32 cellular contexts compared by ENCODE assay signal in genomic region chrX:97429101-97429500, GRCh38.
"Had no signal": no experiment of that assay in that cellular context is flagged by ENCODE, and none has a peak within 500 bp of the region (broad histone marks: within the 10 kb centered on the region; RNA-seq: fewer than 3 reads in every experiment).

No MANE protein-coding gene starts in this region.

- H3K27me3 Mint-ChIP-seq: activated B cell treated with CpG ODN at 0.5 μM for 24 hours; activated CD8-positive, alpha-beta T cell treated with anti-CD3 and anti-CD28 coated beads for 36 hours; activated naive CD8-positive, alpha-beta T cell; activated T-helper 17 cell treated with anti-CD3 and anti-CD28 coated beads, Interleukin-2, amount 50 U/mL, for 72 hours; effector memory CD8-positive, alpha-beta T cell; T-helper 17 cell had no signal

- H3K4me3 Mint-ChIP-seq: activated B cell treated with CpG ODN at 0.5 μM for 24 hours; activated CD8-positive, alpha-beta T cell treated with anti-CD3 and anti-CD28 coated beads for 36 hours; activated naive CD8-positive, alpha-beta T cell; activated T-cell treated with anti-CD3 and anti-CD28 coated beads, Interleukin-2, amount 50 U/mL, for 4 hours; activated T-helper 17 cell treated with anti-CD3 and anti-CD28 coated beads, Interleukin-2, amount 50 U/mL, for 72 hours; effector memory CD8-positive, alpha-beta T cell; T-helper 17 cell; T-helper 2 cell treated with Interferon-gamma antibody and Interleukin-4, amounts not matched to agents 5 μg/mL and 100 μg/mL, for 36 hours had no signal

- DNase-seq: activated B cell treated with CpG ODN at 0.5 μM for 24 hours; activated CD4-positive, alpha-beta T cell treated with anti-CD3 and anti-CD28 coated beads for 48 hours; activated CD4-positive, alpha-beta T cell treated with anti-CD3 and anti-CD28 coated beads, Interleukin-2, amount 50 U/mL, for 1 hour; activated CD4-positive, alpha-beta T cell treated with anti-CD3 and anti-CD28 coated beads, Interleukin-2, amount 50 U/mL, for 48 hours; activated CD8-positive, alpha-beta memory T cell treated with anti-CD3 and anti-CD28 coated beads for 24 hours; activated CD8-positive, alpha-beta T cell treated with anti-CD3 and anti-CD28 coated beads for 36 hours; activated effector memory CD4-positive, alpha-beta T cell treated with Interleukin-2 at 50 U/mL for 16 hours; activated gamma-delta T cell treated with Interleukin-2 at 50 U/mL for 16 hours; activated naive CD4-positive, alpha-beta T cell treated with anti-CD3 and anti-CD28 coated beads, Interleukin-2, amount 50 U/mL, for 16 hours; activated naive CD4-positive, alpha-beta T cell treated with Interleukin-2 at 50 U/mL for 16 hours; activated T-cell treated with anti-CD3 and anti-CD28 coated beads, Interleukin-2, amount 50 U/mL, for 4 hours; amniotic stem cell; anterior cingulate cortex; body of pancreas; caudate nucleus; cortex of kidney; dermis blood vessel endothelial cell; effector CD4-positive, alpha-beta T cell; effector memory CD8-positive, alpha-beta T cell; erythroblast; foreskin keratinocyte; gastrocnemius medialis; glutamatergic neuron; heart left ventricle; T-helper 17 cell; T1000; WERI-Rb-1 had no signal

- H3K27ac ChIP-seq: body of pancreas, esophagus muscularis mucosa, foreskin keratinocyte, gastrocnemius medialis, heart left ventricle, WERI-Rb-1 had no signal

- H3K4me1 ChIP-seq: body of pancreas, esophagus muscularis mucosa, foreskin keratinocyte, gastrocnemius medialis, heart left ventricle had no signal

- H3K9me3 ChIP-seq: body of pancreas, esophagus muscularis mucosa, gastrocnemius medialis, heart left ventricle had no signal

- H3K9me3 Mint-ChIP-seq: activated B cell treated with CpG ODN at 0.5 μM for 24 hours; activated CD8-positive, alpha-beta T cell treated with anti-CD3 and anti-CD28 coated beads for 36 hours; activated T-cell treated with anti-CD3 and anti-CD28 coated beads, Interleukin-2, amount 50 U/mL, for 4 hours; activated T-helper 17 cell treated with anti-CD3 and anti-CD28 coated beads, Interleukin-2, amount 50 U/mL, for 72 hours; effector memory CD8-positive, alpha-beta T cell; T-helper 2 cell treated with Interferon-gamma antibody and Interleukin-4, amounts not matched to agents 5 μg/mL and 100 μg/mL, for 36 hours had no signal

- H3K4me1 Mint-ChIP-seq: activated B cell treated with CpG ODN at 0.5 μM for 24 hours; activated T-helper 17 cell treated with anti-CD3 and anti-CD28 coated beads, Interleukin-2, amount 50 U/mL, for 72 hours; T-helper 17 cell had no signal

- ATAC-seq: activated CD4-positive, CD25-positive, alpha-beta regulatory T cell treated with anti-CD3 and anti-CD28 coated beads, Interleukin-2, amount 50 U/mL, for 24 hours; activated CD8-positive, alpha-beta T cell treated with anti-CD3 and anti-CD28 coated beads for 36 hours; activated T-cell treated with anti-CD3 and anti-CD28 coated beads, Interleukin-2, amount 50 U/mL, for 4 hours; activated T-helper 17 cell treated with anti-CD3 and anti-CD28 coated beads, Interleukin-2, amount 50 U/mL, for 72 hours; body of pancreas; effector memory CD8-positive, alpha-beta T cell; foreskin keratinocyte; gastrocnemius medialis; heart left ventricle; T-helper 17 cell had no signal

- H3K4me3 ChIP-seq: body of pancreas, esophagus muscularis mucosa, gastrocnemius medialis, heart left ventricle had no signal

- H3K36me3 ChIP-seq: esophagus muscularis mucosa, WERI-Rb-1 had no signal

- H3K27me3 ChIP-seq: body of pancreas, esophagus muscularis mucosa, foreskin keratinocyte, gastrocnemius medialis, heart left ventricle had no signal

- H3K27ac Mint-ChIP-seq: activated B cell treated with CpG ODN at 0.5 μM for 24 hours; activated CD8-positive, alpha-beta T cell treated with anti-CD3 and anti-CD28 coated beads for 36 hours; activated naive CD8-positive, alpha-beta T cell; activated T-helper 17 cell treated with anti-CD3 and anti-CD28 coated beads, Interleukin-2, amount 50 U/mL, for 72 hours; effector memory CD8-positive, alpha-beta T cell; T-helper 17 cell; T-helper 2 cell treated with Interferon-gamma antibody and Interleukin-4, amounts not matched to agents 5 μg/mL and 100 μg/mL, for 36 hours had no signal
